8 cellular contexts compared by ENCODE assay signal in genomic region chr22:28798810-28799124, GRCh38. TPM values are rescaled to one million over a fixed set of nuclear protein-coding genes. Genes with fewer than 3 reads are reported as not detected.
DNase-seq lines count a peak whose midpoint lies in the region; ATAC-seq, FAIRE-seq and TF ChIP-seq lines count a peak whose summit lies in the region.

No MANE protein-coding gene starts in this region.

- H3K4me1 ChIP-seq in Panc1 (ENCODE audit: control insufficient read depth, insufficient read depth, low read length) (peaks cover 9% of the 10 kb centered on the region; the same call in 1 of the 2 replicates), endodermal cell (ENCODE audit: control insufficient read depth, insufficient read depth, low read length) (no peaks in the 10 kb centered on the region), pancreas (peaks cover 0 to 30% (median under 1%) of the 10 kb centered on the region in 3 donors)

- ATAC-seq in Panc1 (no peak), pancreas (no peak)

- DNase-seq in Calu3 (no peak), Panc1 (ENCODE audit: low read depth, low spot score) (no peak), endodermal cell (no peak), pancreas (no peak), lower leg skin (ENCODE audit: low spot score in 2 of 2) (no peak), NCI-H69 (lab: John Stamatoyannopoulos, UW) (no peak), RPMI8226 (no peak), NCI-H1105 (lab: John Stamatoyannopoulos, UW) (no peak)

- H3K36me3 ChIP-seq in Panc1 (ENCODE audit: control insufficient read depth, insufficient read depth, low read length): peaks cover 29% of the 10 kb centered on the region
- peaks cover 45% of the 10 kb centered on the region for H3K36me3 ChIP-seq in endodermal cell (ENCODE audit: control insufficient read depth, insufficient read depth, low read length)
- peaks cover 0 to 55% (median 44%) of the 10 kb centered on the region in 3 donors for H3K36me3 ChIP-seq in pancreas

- no peak for TF ChIP-seq POLR2A in lower leg skin (IDR thresholded peaks at IDR 0.05)

- H3K27me3 Mint-ChIP-seq in Calu3 (ENCODE audit: unreplicated experiment) (no peaks in the 10 kb centered on the region), endodermal cell (ENCODE audit: insufficient read depth) (no peaks in the 10 kb centered on the region)

- H3K27me3 ChIP-seq in Panc1 (ENCODE audit: control insufficient read depth, insufficient read depth, low read length) (no peaks in the 10 kb centered on the region), endodermal cell (ENCODE audit: control insufficient read depth, insufficient read depth, low read length, poor library complexity, severe bottlenecking) (no peaks in the 10 kb centered on the region), pancreas (no peaks in the 10 kb centered on the region)

- H3K9me3 ChIP-seq in Panc1 (ENCODE audit: control insufficient read depth, insufficient read depth, low read depth, low read length): no peaks in the 10 kb centered on the region
- H3K9me3 ChIP-seq in endodermal cell (ENCODE audit: control insufficient read depth, low read length): no peaks in the 10 kb centered on the region
- no peaks in the 10 kb centered on the region for H3K9me3 ChIP-seq in pancreas

- H3K4me3 Mint-ChIP-seq in Calu3 (ENCODE audit: low read depth, unreplicated experiment) (peak overlapping the region; percentile 83), endodermal cell (peak overlapping the region; percentile 77)

- peak overlapping the region; percentile 100 for H3K9ac ChIP-seq in endodermal cell (ENCODE audit: extremely low read depth, low read length, poor library complexity, severe bottlenecking)

- H3K36me3 Mint-ChIP-seq in Calu3 (ENCODE audit: insufficient read depth, unreplicated experiment): peaks cover 93% of the 10 kb centered on the region
- peaks cover 50% of the 10 kb centered on the region for H3K36me3 Mint-ChIP-seq in endodermal cell (ENCODE audit: low read depth)

- BruUV-seq in Calu3 (replicated peaks; lab: Mats Ljungman, UMichigan) (no TSS peak), Panc1 (replicated peaks; lab: Mats Ljungman, UMichigan) (no TSS peak)

- CTCF ChIA-PET in Calu3 (lab: Charles Lee): interaction anchor here (0.6 to 0.9 kb wide), 2 partner anchors 20 to 120 kb away, joined by 3 to 5 read pairs; no protein-coding TSS in a partner anchor
- CTCF ChIA-PET in Panc1 (lab: Charles Lee): no interaction called here

- peaks cover 31% of the 10 kb centered on the region for H3K4me1 Mint-ChIP-seq in Calu3 (ENCODE audit: low read depth, unreplicated experiment)
- peaks cover 18% of the 10 kb centered on the region for H3K4me1 Mint-ChIP-seq in endodermal cell

- peak overlapping the region; percentile 97 for H3K27ac Mint-ChIP-seq in Calu3 (ENCODE audit: unreplicated experiment)
- H3K27ac Mint-ChIP-seq in endodermal cell: peak overlapping the region; percentile 94

- H3K9me3 Mint-ChIP-seq in Calu3 (ENCODE audit: low read depth, unreplicated experiment) (no peaks in the 10 kb centered on the region), endodermal cell (no peaks in the 10 kb centered on the region)

- TF ChIP-seq CTCF in Calu3 (IDR thresholded peaks at IDR 0.05; ENCODE audit: unreplicated experiment) (no peak), Panc1 (IDR thresholded peaks at IDR 0.05) (no peak), endodermal cell (conservative IDR thresholded peaks at IDR 0.05) (no peak), pancreas (IDR thresholded peaks at IDR 0.05) (no peak), lower leg skin (IDR thresholded peaks at IDR 0.05) (no peak)

- no peak for FAIRE-seq in pancreas (lab: Jason Lieb, UNC)

- in situ Hi-C loops in Panc1 (cut with HindIII; ENCODE audit: low pct_unique_long_range_greater_than_20kb, low sequenced_read_pairs): no loop called here

- H3K4me3 ChIP-seq in Panc1 (ENCODE audit: low read depth in 2 of 2, low read length in 2 of 2) (peak overlapping the region; percentile 77 to 95), endodermal cell (ENCODE audit: low read length) (peak overlapping the region; percentile 100), pancreas (peak overlapping the region; percentile 80 to 94 (median 88)), lower leg skin (ENCODE audit: low read depth, poor library complexity, severe bottlenecking) (no peak overlapping the region)

- WGBS in endodermal cell (ENCODE audit: insufficient coverage in 1 of 2, insufficient read length in 1 of 2), 2 experiments: 61 to 67% methylated on average over 2 of the region's 2 CpGs
- 2 to 8% methylated on average over 2 of the region's 2 CpGs for WGBS in pancreas, 2 donors
- WGBS in lower leg skin, 2 donors: 6 to 9% methylated on average over 2 of the region's 2 CpGs

- POLR2A ChIA-PET in Panc1 (lab: Charles Lee): no interaction called here

- peak overlapping the region; percentile 96 for H3K27ac ChIP-seq in Panc1 (ENCODE audit: low read length)
- H3K27ac ChIP-seq in endodermal cell (ENCODE audit: low read depth, low read length): peak overlapping the region; percentile 96
- peak overlapping the region; percentile 97 to 100 (median 100) for H3K27ac ChIP-seq in pancreas

- intact Hi-C loops in Calu3 (cut with micrococcal nuclease; ENCODE audit: unreplicated experiment): loop anchor here (2.0 kb wide), 1 partner anchor 30 kb away; no protein-coding TSS in a partner anchor
- intact Hi-C loops in Panc1 (cut with micrococcal nuclease; ENCODE audit: unreplicated experiment): no loop called here
- intact Hi-C loops in pancreas (cut with DNase I): no loop called here
- intact Hi-C loops in lower leg skin (cut with DNase I; ENCODE audit: low total_unique reads): no loop called here

RNA-seq across cellular contexts. Expression of gene XBP1, which starts 1.6 kb away (rescaled TPM):
- total RNA-seq in Calu3 (2022) (179 and 192 TPM in 2 replicates), Panc1 (2021; ENCODE audit: unreplicated experiment) (48.8 TPM), endodermal cell (100 to 1,000 TPM; 103 to 111 TPM), pancreas (100 to 1,000 TPM; 505 to 974 (median 718) TPM), lower leg skin (100 to 1,000 TPM; 128 to 256 (median 191) TPM)
- polyA plus RNA-seq in Panc1 (2012; ENCODE audit: insufficient read length): 43.2 TPM
- polyA plus RNA-seq in endodermal cell (2013, experiment 1 of 2): 111 TPM
- 100 TPM for polyA plus RNA-seq in endodermal cell (2013, experiment 2 of 2)
- 100 to 1,000 TPM; 178 to 250 TPM for polyA plus RNA-seq in pancreas

RNA-seq across cellular contexts. Expression of gene CCDC117, which starts 26.3 kb away (rescaled TPM):
- total RNA-seq in Calu3 (2022) (25.4 and 27.0 TPM in 2 replicates), Panc1 (2021; ENCODE audit: unreplicated experiment) (18.1 TPM), endodermal cell (10 to 100 TPM; 40.9 TPM), pancreas (10 to 100 TPM in 3 of 6 donors, 1 to 10 TPM in 3; 7.8 to 15.7 (median 10.0) TPM), lower leg skin (10 to 100 TPM; 15.1 to 20.8 (median 16.7) TPM)
- 6.7 TPM for polyA plus RNA-seq in Panc1 (2012; ENCODE audit: insufficient read length)
- 25.1 TPM for polyA plus RNA-seq in endodermal cell (2013, experiment 1 of 2)
- polyA plus RNA-seq in endodermal cell (2013, experiment 2 of 2): 24.6 TPM
- polyA plus RNA-seq in pancreas: 1 to 10 TPM; 5.1 to 5.3 TPM

RNA-seq across cellular contexts. Expression of gene HSCB, which starts 56.9 kb away (rescaled TPM):
- total RNA-seq in Calu3 (2022) (15.7 and 16.5 TPM in 2 replicates), Panc1 (2021; ENCODE audit: unreplicated experiment) (10.2 TPM), endodermal cell (10 to 100 TPM; 17.7 to 22.4 TPM), pancreas (1 to 10 TPM; 7.0 to 9.3 (median 7.8) TPM), lower leg skin (10 to 100 TPM; 17.5 to 27.0 (median 21.4) TPM)
- 9.0 TPM for polyA plus RNA-seq in Panc1 (2012; ENCODE audit: insufficient read length)
- polyA plus RNA-seq in endodermal cell (2013, experiment 1 of 2): 19.3 TPM
- 20.0 TPM for polyA plus RNA-seq in endodermal cell (2013, experiment 2 of 2)
- polyA plus RNA-seq in pancreas: 10 to 100 TPM; 14.1 to 17.7 TPM

RNA-seq across cellular contexts. Expression of gene CHEK2, which starts 57.1 kb away (rescaled TPM):
- total RNA-seq in Calu3 (2022) (27.0 and 35.7 TPM in 2 replicates), Panc1 (2021; ENCODE audit: unreplicated experiment) (29.5 TPM), endodermal cell (10 to 100 TPM; 67.5 to 72.3 TPM), pancreas (1 to 10 TPM in 5 of 6 donors, under 1 TPM in 1; 0.83 to 4.6 (median 2.3) TPM), lower leg skin (10 to 100 TPM in 1 of 4 donors, 1 to 10 TPM in 3; 3.3 to 12.2 (median 6.1) TPM)
- 15.0 TPM for polyA plus RNA-seq in Panc1 (2012; ENCODE audit: insufficient read length)
- 36.1 TPM for polyA plus RNA-seq in endodermal cell (2013, experiment 1 of 2)
- polyA plus RNA-seq in endodermal cell (2013, experiment 2 of 2): 32.7 TPM
- 1 to 10 TPM; 3.2 to 4.0 TPM for polyA plus RNA-seq in pancreas
